Comparison of ENCODE assay signal across 13 cellular contexts in the genomic region with DNA sequence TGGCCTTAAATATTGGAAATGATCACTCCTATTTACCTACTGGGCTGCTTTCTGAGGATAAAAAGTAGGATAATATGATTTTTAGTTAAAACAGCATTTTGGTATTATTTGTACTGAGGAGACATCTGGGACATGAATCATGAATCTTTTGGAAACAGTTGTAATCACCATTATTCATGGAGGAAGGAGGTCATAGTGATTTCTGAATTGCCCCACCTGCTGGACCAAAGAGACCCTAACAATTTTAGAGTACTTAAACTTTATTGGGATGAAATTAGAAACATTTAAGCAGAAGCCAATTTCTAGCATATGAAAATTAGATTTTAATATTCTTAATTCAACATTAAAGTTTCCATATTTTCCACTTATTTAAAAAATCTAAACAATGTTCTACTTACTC.
DNase-seq lines count a peak whose midpoint lies in the region; ATAC-seq, FAIRE-seq and TF ChIP-seq lines count a peak whose summit lies in the region.
"Had no signal": no experiment of that assay in that cellular context is flagged by ENCODE, and none has a peak within 500 bp of the region (broad histone marks: within the 10 kb centered on the region; RNA-seq: fewer than 3 reads in every experiment).

No MANE protein-coding gene starts in this region.

- no peaks in the 10 kb centered on the region for H3K79me2 ChIP-seq in GM23338 (replicated peaks; ENCODE audit: insufficient read depth)

- TF ChIP-seq CTCF in GM23338 (conservative IDR thresholded peaks at IDR 0.05; ENCODE audit: low read depth in 2 of 2) (peak; percentile 45 to 62), RWPE1 (conservative IDR thresholded peaks at IDR 0.05; ENCODE audit: low read depth) (peak; percentile 22; the same call in 1 of the 2 replicates), foreskin keratinocyte (conservative IDR thresholded peaks at IDR 0.05) (peak; percentile 66)

- no peaks in the 10 kb centered on the region; the same call in 1 of the 2 replicates for H3K9me2 ChIP-seq in GM23338 (ENCODE audit: insufficient read depth)

- ATAC-seq in GM23338 = no peak
- ATAC-seq in foreskin keratinocyte = peak; percentile 63

- H3K36me3 ChIP-seq in GM23338 (ENCODE audit: insufficient read depth) = no peaks in the 10 kb centered on the region
- H3K36me3 ChIP-seq: thoracic aorta had no signal

- H3K9me3 Mint-ChIP-seq in GM23338 = no peaks in the 10 kb centered on the region

- no peak overlapping the region for H3K4me3 Mint-ChIP-seq in GM23338

- no peak overlapping the region for H3K4me3 ChIP-seq in GM23338
- H3K4me3 ChIP-seq: thoracic aorta had no signal

- no peaks in the 10 kb centered on the region for H3K27me3 ChIP-seq in GM23338 (ENCODE audit: insufficient read depth)
- H3K27me3 ChIP-seq in foreskin keratinocyte = no peaks in the 10 kb centered on the region

- peak; percentile 65 for FAIRE-seq in A204.1 (lab: Jason Lieb, UNC)
- FAIRE-seq: H54 had no signal

- H3K4me1 ChIP-seq in GM23338 (ENCODE audit: insufficient read depth) (no peaks in the 10 kb centered on the region), foreskin keratinocyte (no peaks in the 10 kb centered on the region)

- H3K27ac ChIP-seq in GM23338 (ENCODE audit: low read depth) (no peak overlapping the region), RWPE1 (no peak overlapping the region), foreskin keratinocyte (no peak overlapping the region)
- H3K27ac ChIP-seq: thoracic aorta had no signal

- H3K36me3 Mint-ChIP-seq in GM23338 (ENCODE audit: low read depth) = peaks cover 15% of the 10 kb centered on the region

- POLR2A ChIA-PET in RWPE1 (lab: Yijun Ruan, JAX; ENCODE audit: low non-redundant PET) = no interaction called here

- H3K4me2 ChIP-seq in GM23338 = no peak overlapping the region

- no peaks in the 10 kb centered on the region for H3K4me1 Mint-ChIP-seq in GM23338

- CTCF ChIA-PET in RWPE1 (lab: Yijun Ruan, JAX) = no interaction called here

- no peak overlapping the region for H2AFZ ChIP-seq in GM23338

- H3F3A ChIP-seq in GM23338 (replicated peaks; ENCODE audit: low read depth) = no peaks in the 10 kb centered on the region

- no peak overlapping the region; the same call in 1 of the 2 replicates for H3K27ac Mint-ChIP-seq in GM23338

- DNase-seq in GM23338 (ENCODE audit: low spot score) (peak; percentile 28), RWPE1 (ENCODE audit: low spot score) (peak; percentile 32), foreskin keratinocyte (peak; percentile 8 to 18), globus pallidus (ENCODE audit: low spot score) (no peak), NCI-H345 treated with DMSO at 0.1 percent for 48 hours (lab: John Stamatoyannopoulos, UW; ENCODE audit: unreplicated experiment) (no peak), activated T-cell treated with anti-CD3 and anti-CD28 coated beads for 4 hours (no peak), NCI-H2029 treated with DMSO at 0.1 percent for 48 hours (lab: John Stamatoyannopoulos, UW) (no peak)
- DNase-seq: activated CD4-positive, alpha-beta T cell treated with anti-CD3 and anti-CD28 coated beads, Interleukin-2, amount 50 U/mL, for 48 hours; NCI-H2171 treated with DMSO at 0.1 percent for 48 hours; retina had no signal

- no peaks in the 10 kb centered on the region for H4K20me1 ChIP-seq in GM23338 (replicated peaks; ENCODE audit: insufficient read depth)

- H3K27me3 Mint-ChIP-seq in GM23338 (ENCODE audit: insufficient read depth, low read depth, poor library complexity) = no peaks in the 10 kb centered on the region

TF ChIP-seq in GM23338, 12 proteins besides CTCF, POLR2A, EP300 and RAD21 (continues in another document):
- TF ChIP-seq, protein P1, sequence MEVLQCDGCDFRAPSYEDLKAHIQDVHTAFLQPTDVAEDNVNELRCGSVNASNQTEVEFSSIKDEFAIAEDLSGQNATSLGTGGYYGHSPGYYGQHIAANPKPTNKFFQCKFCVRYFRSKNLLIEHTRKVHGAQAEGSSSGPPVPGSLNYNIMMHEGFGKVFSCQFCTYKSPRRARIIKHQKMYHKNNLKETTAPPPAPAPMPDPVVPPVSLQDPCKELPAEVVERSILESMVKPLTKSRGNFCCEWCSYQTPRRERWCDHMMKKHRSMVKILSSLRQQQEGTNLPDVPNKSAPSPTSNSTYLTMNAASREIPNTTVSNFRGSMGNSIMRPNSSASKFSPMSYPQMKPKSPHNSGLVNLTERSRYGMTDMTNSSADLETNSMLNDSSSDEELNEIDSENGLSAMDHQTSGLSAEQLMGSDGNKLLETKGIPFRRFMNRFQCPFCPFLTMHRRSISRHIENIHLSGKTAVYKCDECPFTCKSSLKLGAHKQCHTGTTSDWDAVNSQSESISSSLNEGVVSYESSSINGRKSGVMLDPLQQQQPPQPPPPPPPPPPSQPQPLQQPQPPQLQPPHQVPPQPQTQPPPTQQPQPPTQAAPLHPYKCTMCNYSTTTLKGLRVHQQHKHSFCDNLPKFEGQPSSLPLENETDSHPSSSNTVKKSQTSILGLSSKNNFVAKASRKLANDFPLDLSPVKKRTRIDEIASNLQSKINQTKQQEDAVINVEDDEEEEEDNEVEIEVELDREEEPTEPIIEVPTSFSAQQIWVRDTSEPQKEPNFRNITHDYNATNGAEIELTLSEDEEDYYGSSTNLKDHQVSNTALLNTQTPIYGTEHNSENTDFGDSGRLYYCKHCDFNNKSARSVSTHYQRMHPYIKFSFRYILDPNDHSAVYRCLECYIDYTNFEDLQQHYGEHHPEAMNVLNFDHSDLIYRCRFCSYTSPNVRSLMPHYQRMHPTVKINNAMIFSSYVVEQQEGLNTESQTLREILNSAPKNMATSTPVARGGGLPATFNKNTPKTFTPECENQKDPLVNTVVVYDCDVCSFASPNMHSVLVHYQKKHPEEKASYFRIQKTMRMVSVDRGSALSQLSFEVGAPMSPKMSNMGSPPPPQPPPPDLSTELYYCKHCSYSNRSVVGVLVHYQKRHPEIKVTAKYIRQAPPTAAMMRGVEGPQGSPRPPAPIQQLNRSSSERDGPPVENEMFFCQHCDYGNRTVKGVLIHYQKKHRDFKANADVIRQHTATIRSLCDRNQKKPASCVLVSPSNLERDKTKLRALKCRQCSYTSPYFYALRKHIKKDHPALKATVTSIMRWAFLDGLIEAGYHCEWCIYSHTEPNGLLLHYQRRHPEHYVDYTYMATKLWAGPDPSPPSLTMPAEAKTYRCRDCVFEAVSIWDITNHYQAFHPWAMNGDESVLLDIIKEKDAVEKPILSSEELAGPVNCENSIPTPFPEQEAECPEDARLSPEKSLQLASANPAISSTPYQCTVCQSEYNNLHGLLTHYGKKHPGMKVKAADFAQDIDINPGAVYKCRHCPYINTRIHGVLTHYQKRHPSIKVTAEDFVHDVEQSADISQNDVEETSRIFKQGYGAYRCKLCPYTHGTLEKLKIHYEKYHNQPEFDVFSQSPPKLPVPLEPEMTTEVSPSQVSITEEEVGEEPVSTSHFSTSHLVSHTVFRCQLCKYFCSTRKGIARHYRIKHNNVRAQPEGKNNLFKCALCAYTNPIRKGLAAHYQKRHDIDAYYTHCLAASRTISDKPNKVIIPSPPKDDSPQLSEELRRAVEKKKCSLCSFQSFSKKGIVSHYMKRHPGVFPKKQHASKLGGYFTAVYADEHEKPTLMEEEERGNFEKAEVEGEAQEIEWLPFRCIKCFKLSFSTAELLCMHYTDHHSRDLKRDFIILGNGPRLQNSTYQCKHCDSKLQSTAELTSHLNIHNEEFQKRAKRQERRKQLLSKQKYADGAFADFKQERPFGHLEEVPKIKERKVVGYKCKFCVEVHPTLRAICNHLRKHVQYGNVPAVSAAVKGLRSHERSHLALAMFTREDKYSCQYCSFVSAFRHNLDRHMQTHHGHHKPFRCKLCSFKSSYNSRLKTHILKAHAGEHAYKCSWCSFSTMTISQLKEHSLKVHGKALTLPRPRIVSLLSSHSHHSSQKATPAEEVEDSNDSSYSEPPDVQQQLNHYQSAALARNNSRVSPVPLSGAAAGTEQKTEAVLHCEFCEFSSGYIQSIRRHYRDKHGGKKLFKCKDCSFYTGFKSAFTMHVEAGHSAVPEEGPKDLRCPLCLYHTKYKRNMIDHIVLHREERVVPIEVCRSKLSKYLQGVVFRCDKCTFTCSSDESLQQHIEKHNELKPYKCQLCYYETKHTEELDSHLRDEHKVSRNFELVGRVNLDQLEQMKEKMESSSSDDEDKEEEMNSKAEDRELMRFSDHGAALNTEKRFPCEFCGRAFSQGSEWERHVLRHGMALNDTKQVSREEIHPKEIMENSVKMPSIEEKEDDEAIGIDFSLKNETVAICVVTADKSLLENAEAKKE (CRISPR knock-in tag; IDR thresholded peaks at IDR 0.05) = no peak
- no peak for TF ChIP-seq EZH2 (IDR thresholded peaks at IDR 0.05; ENCODE audit: low read depth, unreplicated experiment)
- no peak for TF ChIP-seq ETS1 (IDR thresholded peaks at IDR 0.05)

Comparison
In these comparisons a context has a peak if more than half of its experiments do, and no peak if none do; other contexts are left out.
1. DNase-seq: peak in GM23338 (single experiment), RWPE1 (single experiment) and foreskin keratinocyte (2 of 2); none in globus pallidus (single experiment), NCI-H345 treated with DMSO at 0.1 percent for 48 hours (single experiment), activated T-cell treated with anti-CD3 and anti-CD28 coated beads for 4 hours (single experiment) and NCI-H2029 treated with DMSO at 0.1 percent for 48 hours (single experiment).
2. Peak in every context shown above with its lines, with median percentiles within 50 percentile points of each other: CTCF ChIP-seq.